In the genomic region with DNA sequence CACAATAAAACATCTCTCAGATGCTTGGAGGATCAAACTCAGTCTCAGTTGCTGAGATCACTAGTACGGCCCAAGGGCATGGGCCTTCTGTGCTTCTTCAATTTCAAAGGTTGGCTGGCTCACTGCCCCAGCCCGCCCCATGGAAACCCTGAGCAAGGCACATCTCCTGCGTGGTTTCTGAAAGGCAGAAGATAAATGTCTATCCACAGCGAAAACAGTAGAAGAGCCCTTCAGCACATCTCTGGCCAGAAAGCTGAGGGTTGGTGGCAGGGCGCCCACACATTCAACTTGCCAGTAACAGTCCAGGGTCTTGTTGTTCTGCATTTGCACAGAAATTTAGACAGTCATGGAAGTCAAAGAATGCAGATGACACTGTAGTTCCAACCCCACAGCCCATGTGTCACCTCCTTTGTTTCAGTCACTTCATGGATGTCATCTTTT, we compare ENCODE assay signal across 17 cellular contexts. TPM values are rescaled to one million over a fixed set of nuclear protein-coding genes. Genes with fewer than 3 reads are reported as not detected.
DNase-seq lines count a peak whose midpoint lies in the region; ATAC-seq lines count a peak whose summit lies in the region.
"Had no signal": no experiment of that assay in that cellular context is flagged by ENCODE, and none has a peak within 500 bp of the region (broad histone marks: within the 10 kb centered on the region; RNA-seq: fewer than 3 reads in every experiment).

No MANE protein-coding gene starts in this region.

- no peaks in the 10 kb centered on the region for H3K36me3 ChIP-seq in GM23248 (ENCODE audit: low read depth)
- H3K36me3 ChIP-seq in stomach smooth muscle (ENCODE audit: control insufficient read depth in 2 of 2, insufficient read depth in 2 of 2, low read length in 2 of 2): no peaks in the 10 kb centered on the region
- H3K36me3 ChIP-seq: right lobe of liver, thyroid gland, WERI-Rb-1 had no signal

- no peak overlapping the region for H3K4me2 ChIP-seq in GM23248 (ENCODE audit: unreplicated experiment)
- H3K4me2 ChIP-seq: BLaER1 treated with 17β-estradiol and CSF1 and Interleukin-3, amounts not matched to agents 10 nM and 100 nM had no signal

- no peak overlapping the region for H3K27ac ChIP-seq in GM23248
- H3K27ac ChIP-seq in right cardiac atrium (ENCODE audit: low read length): peak overlapping the region; percentile 5
- peak overlapping the region; percentile 18 for H3K27ac ChIP-seq in stomach smooth muscle (ENCODE audit: low read length)
- H3K27ac ChIP-seq: BLaER1 treated with 17β-estradiol and CSF1 and Interleukin-3, amounts not matched to agents 10 nM and 100 nM; right lobe of liver; thyroid gland; WERI-Rb-1 had no signal

- ATAC-seq in right cardiac atrium: peak; percentile 30 to 55
- ATAC-seq in HG02798 (IDR thresholded peaks at IDR 0.05; ENCODE audit: poor library complexity, unreplicated experiment): no peak
- ATAC-seq: activated CD8-positive, alpha-beta memory T cell treated with anti-CD3 and anti-CD28 coated beads, Interleukin-2, amount 10 ng/mL, durations not matched to agents 7 days and 5 days; HCT116; right lobe of liver had no signal

- intact Hi-C loops in right cardiac atrium (cut with DNase I): no loop called here

- in situ Hi-C loops in GM23248 (cut with MboI): no loop called here
- in situ Hi-C loops in SK-MEL-5 (cut with HindIII; ENCODE audit: low pct_unique_long_range_greater_than_20kb, low sequenced_read_pairs): no loop called here

- no peaks in the 10 kb centered on the region for H3K4me1 ChIP-seq in GM23248 (ENCODE audit: insufficient read depth)
- H3K4me1 ChIP-seq in right cardiac atrium (ENCODE audit: control insufficient read depth, insufficient read depth, low read length): peaks cover 2% of the 10 kb centered on the region
- peaks cover 4% of the 10 kb centered on the region for H3K4me1 ChIP-seq in stomach smooth muscle (ENCODE audit: control insufficient read depth, insufficient read depth, low read length)
- H3K4me1 ChIP-seq: thyroid gland had no signal

- no peaks in the 10 kb centered on the region for H3K79me2 ChIP-seq in GM23248 (ENCODE audit: insufficient read depth)

- H3F3A ChIP-seq in GM23248 (ENCODE audit: insufficient read depth): no peaks in the 10 kb centered on the region

- no peak overlapping the region for H3K4me3 ChIP-seq in GM23248
- H3K4me3 ChIP-seq in right cardiac atrium (ENCODE audit: low read length): no peak overlapping the region
- no peak overlapping the region for H3K4me3 ChIP-seq in stomach smooth muscle (ENCODE audit: low read length in 2 of 2)
- H3K4me3 ChIP-seq: BLaER1 treated with 17β-estradiol and CSF1 and Interleukin-3, amounts not matched to agents 10 nM and 100 nM; right lobe of liver; thyroid gland had no signal

- no peaks in the 10 kb centered on the region for H3K9me2 ChIP-seq in GM23248 (ENCODE audit: insufficient read depth)

- no peaks in the 10 kb centered on the region for H4K20me1 ChIP-seq in GM23248 (ENCODE audit: insufficient read depth)
- H4K20me1 ChIP-seq: BLaER1 treated with 17β-estradiol and CSF1 and Interleukin-3, amounts not matched to agents 10 nM and 100 nM had no signal

- peak; percentile 14 for DNase-seq in GM23248
- peak; percentile 10 for DNase-seq in SK-MEL-5 (ENCODE audit: low read depth, low spot score)
- DNase-seq in right cardiac atrium: peak; percentile 49 to 86 (median 72)
- DNase-seq in NK-92 treated with Interleukin-12 subunit alpha and Interleukin-12 subunit beta, amount 100 ng/mL, for 24 hours (lab: John Stamatoyannopoulos, UW): no peak
- DNase-seq in cerebellum (ENCODE audit: low spot score): no peak
- DNase-seq: activated CD8-positive, alpha-beta memory T cell treated with anti-CD3 and anti-CD28 coated beads, Interleukin-2, amount 10 ng/mL, durations not matched to agents 7 days and 5 days; activated gamma-delta T cell treated with Interleukin-2 at 50 U/mL for 16 hours; NCI-H1694; NCI-H524 treated with DMSO at 0.1 percent for 48 hours; right lobe of liver; stimulated activated CD4-positive, alpha-beta T cell treated with anti-CD3 and anti-CD28 coated beads, Interleukin-1b, Interleukin-23, amount 100 ng/mL, for 48 hours; thyroid gland; WERI-Rb-1 had no signal

- WGBS in GM23248 (ENCODE audit: low coverage in 1 of 2, low lambda C conversion rate in 2 of 2, missing lambda C conversion rate in 2 of 2), 2 experiments: 41 to 48% methylated on average over 5 of the region's 5 CpGs
- 45% methylated on average over 5 of the region's 5 CpGs for WGBS in right cardiac atrium

- H3K27me3 ChIP-seq in GM23248 (replicated peaks; ENCODE audit: insufficient read depth): no peaks in the 10 kb centered on the region
- H3K27me3 ChIP-seq in right cardiac atrium (ENCODE audit: control insufficient read depth, insufficient read depth): no peaks in the 10 kb centered on the region
- no peaks in the 10 kb centered on the region for H3K27me3 ChIP-seq in stomach smooth muscle (ENCODE audit: control insufficient read depth in 1 of 2, insufficient read depth in 2 of 2, low read length in 2 of 2)
- H3K27me3 ChIP-seq: BLaER1 treated with 17β-estradiol and CSF1 and Interleukin-3, amounts not matched to agents 10 nM and 100 nM; right lobe of liver; thyroid gland had no signal

- H3K9me3 ChIP-seq in GM23248 (ENCODE audit: low read depth): no peaks in the 10 kb centered on the region
- no peaks in the 10 kb centered on the region for H3K9me3 ChIP-seq in right cardiac atrium (ENCODE audit: control insufficient read depth, low read length)
- H3K9me3 ChIP-seq in stomach smooth muscle (ENCODE audit: control insufficient read depth in 2 of 2, low read length in 2 of 2): no peaks in the 10 kb centered on the region
- H3K9me3 ChIP-seq: BLaER1 treated with 17β-estradiol and CSF1 and Interleukin-3, amounts not matched to agents 10 nM and 100 nM; right lobe of liver; thyroid gland had no signal

- no peak overlapping the region for H3K9ac ChIP-seq in GM23248
- H3K9ac ChIP-seq in stomach smooth muscle (ENCODE audit: low read length in 2 of 2): no peak overlapping the region
- H3K9ac ChIP-seq: BLaER1 treated with 17β-estradiol and CSF1 and Interleukin-3, amounts not matched to agents 10 nM and 100 nM had no signal

- H2AFZ ChIP-seq in GM23248: no peak overlapping the region; the same call in 1 of the 2 replicates

RNA-seq across cellular contexts. Expression of a gene that starts 24.0 kb away (rescaled TPM):
- 25.8 and 34.8 TPM in 2 replicates for total RNA-seq in GM23248 (2014; rRNA removed; shearing (Covaris generic))
- polyA plus RNA-seq in GM23248 (2016; fragmentation: Nextera tagmentation; extraction: Ambion mirVana): 21.5 and 23.1 TPM in 2 replicates
- total RNA-seq in SK-MEL-5 (2014; rRNA removed; shearing (Covaris generic)): 6.7 and 9.9 TPM in 2 replicates
- polyA plus RNA-seq in SK-MEL-5 (2015; cell fraction: cytosol; rRNA removed): 6.0 and 6.3 TPM in 2 replicates
- polyA plus RNA-seq in SK-MEL-5 (2015; cell fraction: nucleus; rRNA removed): 4.4 and 4.6 TPM in 2 replicates
- 10 to 100 TPM; 48.3 to 53.5 (median 50.6) TPM for total RNA-seq in right cardiac atrium
- polyA plus RNA-seq in right cardiac atrium: 8.1 TPM
- 57.0 TPM for total RNA-seq in cerebellum

Comparison
In these comparisons a context has a peak if more than half of its experiments do, and no peak if none do; other contexts are left out.
1. DNase-seq: peak in GM23248 (single experiment), SK-MEL-5 (single experiment) and right cardiac atrium (3 of 3); none in NK-92 treated with Interleukin-12 subunit alpha and Interleukin-12 subunit beta, amount 100 ng/mL, for 24 hours (single experiment) and cerebellum (single experiment).